Comparison of ENCODE assay signal across 8 cellular contexts in genomic region chr5:95620030-95620869, GRCh38. TPM values are rescaled to one million over a fixed set of nuclear protein-coding genes. Genes with fewer than 3 reads are reported as not detected.
DNase-seq lines count a peak whose midpoint lies in the region; ATAC-seq, FAIRE-seq and TF ChIP-seq lines count a peak whose summit lies in the region.

TSS of gene GPR150 (plus strand) at chr5:95620087. CDS start at chr5:95620276, 189 bp downstream.

- 5% methylated on average over 75 of the region's 85 CpGs for WGBS in GM12878 (ENCODE audit: insufficient coverage, insufficient replicate concordance, low lambda C conversion rate, missing lambda C conversion rate)

- H3K9ac ChIP-seq in DND-41 (ENCODE audit: low read depth, low read length) = peak within 1 kb of the TSS; percentile 69
- H3K9ac ChIP-seq in GM12878 (ENCODE audit: control insufficient read depth, insufficient read depth, low read length) = peak within 1 kb of the TSS; percentile 65

- H3K36me3 ChIP-seq in DND-41 (ENCODE audit: insufficient read depth, low read length) (no peaks in the 10 kb centered on the region), GM12878 (ENCODE audit: control insufficient read depth in 2 of 2, insufficient read depth in 2 of 2, low read length in 1 of 2) (no peaks in the 10 kb centered on the region)

- POLR2A ChIA-PET in GM12878 (lab: Charles Lee) = interaction anchor here (0.6 to 1.0 kb wide), 4 partner anchors 26 to 1078 kb away, joined by 4 to 6 read pairs (median 5); partner anchors contain the start of gene RFESD

- peak; percentile 16 for TF ChIP-seq CTCF in DND-41 (IDR thresholded peaks at IDR 0.05; ENCODE audit: borderline replicate concordance, extremely low read depth, low read length, poor library complexity, severe bottlenecking)
- TF ChIP-seq CTCF in GM20000 (IDR thresholded peaks at IDR 0.05; ENCODE audit: extremely low read depth, missing control alignments) = no peak
- 0 out of 6 replicates have a peak, but pooled peaks of 2 of the 3 experiments have one; percentile 7 to 14 for TF ChIP-seq CTCF in GM12878 (IDR thresholded peaks at IDR 0.05 in 2 of 3, conservative IDR thresholded peaks at IDR 0.05 in 1 of 3; ENCODE audit: control insufficient read depth in 2 of 3, extremely low read depth in 1 of 3, insufficient read depth in 1 of 3, low read depth in 3 of 3, low read length in 3 of 3)

- no peaks in the 10 kb centered on the region for H3K27me3 ChIP-seq in DND-41 (ENCODE audit: insufficient read depth, low read length, poor library complexity)
- peaks cover 0 to 2% of the 10 kb centered on the region in 2 experiments; a peak in 1 of 4 replicates for H3K27me3 ChIP-seq in GM12878 (replicated peaks in 1 of 2; ENCODE audit: control insufficient read depth in 2 of 2, insufficient read depth in 2 of 2, low read length in 1 of 2)

- peaks cover 32% of the 10 kb centered on the region for H3K4me1 Mint-ChIP-seq in T-helper 2 cell treated with Interferon-gamma antibody and Interleukin-4, amounts not matched to agents 5 μg/mL and 100 μg/mL, for 36 hours (ENCODE audit: low read depth)

- H3K27me3 Mint-ChIP-seq in T-helper 2 cell treated with Interferon-gamma antibody and Interleukin-4, amounts not matched to agents 5 μg/mL and 100 μg/mL, for 36 hours (ENCODE audit: low read depth) = peaks cover 18% of the 10 kb centered on the region

- H3K27ac ChIP-seq in DND-41 (ENCODE audit: low read length) (peak within 1 kb of the TSS; percentile 68), GM12878 (ENCODE audit: control insufficient read depth, insufficient read depth) (peak within 1 kb of the TSS; percentile 21; the same call in 1 of the 2 replicates)

- H4K20me1 ChIP-seq in DND-41 (ENCODE audit: insufficient read depth, low read length) (no peaks in the 10 kb centered on the region), GM12878 (ENCODE audit: control insufficient read depth, insufficient read depth) (no peaks in the 10 kb centered on the region)

- no peak for FAIRE-seq in GM12878 (lab: Jason Lieb, UNC)

- peak; percentile 74; the same call in 1 of the 2 replicates for TF ChIP-seq POLR2A in GM12878 (IDR thresholded peaks at IDR 0.05; ENCODE audit: low read depth, low read length)

- DNase-seq in DND-41 = peak; percentile 67
- DNase-seq in GM20000 (ENCODE audit: low spot score) = peak; percentile 84
- DNase-seq in HUDEP-2 (lab: John Stamatoyannopoulos, UW; ENCODE audit: unreplicated experiment in 76 of 76) = peak in 65 of 76 experiments; percentile 9 to 73 (median 50)
- peak; percentile 68 for DNase-seq in T-helper 2 cell treated with Interferon-gamma antibody and Interleukin-4, amounts not matched to agents 5 μg/mL and 100 μg/mL, for 36 hours (ENCODE audit: low spot score)
- DNase-seq in GM12878 (ENCODE audit: low read depth, low spot score) = no peak
- DNase-seq in islet precursor cell = peak; percentile 74
- DNase-seq in stimulated activated CD4-positive, alpha-beta T cell treated with anti-CD3 and anti-CD28 coated beads, Interleukin-1b, Interleukin-23, amount 100 ng/mL, for 24 hours (ENCODE audit: low read depth in 4 of 4, low spot score in 1 of 4) = peak in 3 of 4 experiments; percentile 21 to 50 (median 37)
- no peak for DNase-seq in NCI-H226

- intact Hi-C loops in GM12878 (cut with micrococcal nuclease; ENCODE audit: unreplicated experiment) = no loop called here

- peak within 1 kb of the TSS; percentile 77 for H3K27ac Mint-ChIP-seq in T-helper 2 cell treated with Interferon-gamma antibody and Interleukin-4, amounts not matched to agents 5 μg/mL and 100 μg/mL, for 36 hours

- peak within 1 kb of the TSS; percentile 12 to 57; a peak in 3 of 4 replicates for H3K4me3 ChIP-seq in DND-41 (ENCODE audit: low read depth in 1 of 2, low read length in 2 of 2)
- peak within 1 kb of the TSS; percentile 79 for H3K4me3 ChIP-seq in GM12878

- CTCF ChIA-PET in GM12878 (lab: Yijun Ruan, JAX) = no interaction called here

- H2AFZ ChIP-seq in DND-41 (ENCODE audit: low read depth, low read length) (peak within 1 kb of the TSS; percentile 79), GM12878 (ENCODE audit: control insufficient read depth, low read depth, low read length) (peak within 1 kb of the TSS; percentile 89)

- TSS peak; percentile 32 for BruUV-seq in GM12878 (replicated peaks; lab: Mats Ljungman, UMichigan)

- H3K36me3 Mint-ChIP-seq in T-helper 2 cell treated with Interferon-gamma antibody and Interleukin-4, amounts not matched to agents 5 μg/mL and 100 μg/mL, for 36 hours (ENCODE audit: low read depth) = peaks cover 4% of the 10 kb centered on the region

- TF ChIP-seq EP300 in GM12878 (IDR thresholded peaks at IDR 0.05; ENCODE audit: borderline replicate concordance in 1 of 2, control insufficient read depth in 1 of 2, low read depth in 2 of 2, low read length in 2 of 2) = no peak

- H3K4me3 Mint-ChIP-seq in T-helper 2 cell treated with Interferon-gamma antibody and Interleukin-4, amounts not matched to agents 5 μg/mL and 100 μg/mL, for 36 hours = peak within 1 kb of the TSS; percentile 89

- H3K79me2 ChIP-seq in DND-41 (ENCODE audit: insufficient read depth, low read length) (no peaks in the 10 kb centered on the region), GM12878 (ENCODE audit: control insufficient read depth, insufficient read depth, low read length) (peaks cover 3% of the 10 kb centered on the region; the same call in 1 of the 2 replicates)

- in situ Hi-C loops in GM12878 (cut with MboI) = no loop called here

- ATAC-seq in DND-41 (ENCODE audit: insufficient read depth, low read depth) = peak; percentile 59
- ATAC-seq in GM12878 = peak; percentile 79

- H3K4me2 ChIP-seq in DND-41 (ENCODE audit: insufficient read depth, low read length) = peak within 1 kb of the TSS; percentile 77
- H3K4me2 ChIP-seq in GM12878 (ENCODE audit: control insufficient read depth, insufficient read depth) = peak within 1 kb of the TSS; percentile 95

- H3K9me3 Mint-ChIP-seq in T-helper 2 cell treated with Interferon-gamma antibody and Interleukin-4, amounts not matched to agents 5 μg/mL and 100 μg/mL, for 36 hours = no peaks in the 10 kb centered on the region

- RAD21 ChIA-PET in GM12878 (lab: Charles Lee; ENCODE audit: unreplicated experiment) = no interaction called here

- SMC1A ChIA-PET in GM12878 (lab: Charles Lee; ENCODE audit: uncharacterized antibody, unreplicated experiment) = interaction anchor here (0.9 kb wide), 1 partner anchor 22 kb away, joined by 3 read pairs; no protein-coding TSS in a partner anchor

- H3K9me3 ChIP-seq in DND-41 (ENCODE audit: insufficient read depth, low read length, severe bottlenecking) (no peaks in the 10 kb centered on the region), GM12878 (replicated peaks; ENCODE audit: control insufficient read depth, insufficient read depth, low read length) (no peaks in the 10 kb centered on the region)

- H3K4me1 ChIP-seq in DND-41 (ENCODE audit: insufficient read depth, low read length) (peaks cover 32% of the 10 kb centered on the region), GM12878 (ENCODE audit: control insufficient read depth, insufficient read depth, low read length) (peaks cover 19% of the 10 kb centered on the region)

- no peak for TF ChIP-seq RAD21 in GM12878 (IDR thresholded peaks at IDR 0.05; ENCODE audit: insufficient read depth, low read depth, low read length)

TF ChIP-seq in GM12878, 131 proteins besides CTCF, POLR2A, EP300 and RAD21 (continues in another document):
- TF ChIP-seq FOXM1 (IDR thresholded peaks at IDR 0.05; ENCODE audit: low read depth, low read length) (no peak), BCL3 (IDR thresholded peaks at IDR 0.05; ENCODE audit: borderline replicate concordance, insufficient read depth, low read depth, low read length, poor library complexity, severe bottlenecking) (peak; percentile 34), RCOR1 (conservative IDR thresholded peaks at IDR 0.05; ENCODE audit: low read depth, low read length) (no peak)

RNA-seq across cellular contexts. Expression of gene GPR150, which starts in this region (rescaled TPM):
- 1.4 TPM in 2 replicates for total RNA-seq in GM12878 (2013; cell fraction: nucleolus; rRNA removed)
- total RNA-seq in GM12878 (2014; rRNA removed) (0.82 and 1.1 TPM in 2 replicates), GM12878 (2014; rRNA removed; fragmentation: Illumina TruSeq; extraction: Trizol) (0.13 and 0.18 TPM in 2 replicates), GM12878 (2021) (0.92 and 1.3 TPM in 2 replicates)
- polyA plus RNA-seq in GM12878 (2011; ENCODE audit: low read depth) = 0.12 TPM
- polyA plus RNA-seq in GM12878 (2011; rRNA removed) (0.08 and 0.16 TPM in 2 replicates), GM12878 (2014; fragmentation: Illumina TruSeq; extraction: Trizol) (0.37 and 0.43 TPM in 2 replicates), GM12878 (2014; fragmentation: Nextera tagmentation; extraction: Ambion mirVana) (under 1 TPM in 1 of 2 experiments, not detected in 1; 0.13 TPM), GM12878 (2014; rRNA removed) (0.77 and 1.1 TPM in 2 replicates), GM12878 (2016; fragmentation: Nextera tagmentation; extraction: Ambion mirVana) (under 1 TPM; 0.16 to 0.76 TPM)
- 0.12 TPM in 2 replicates for polyA plus RNA-seq in GM12878 (2011; cell fraction: cytosol; rRNA removed)
- polyA plus RNA-seq in GM12878 (2011; cell fraction: nucleus; rRNA removed) = 0.67 TPM in 2 replicates
- 0.46 and 0.49 TPM in 2 replicates for polyA plus RNA-seq in GM12878 (2012)
- 0.15 TPM in 1 of 2 replicates, not detected in the other for polyA minus RNA-seq in GM12878 (2011; rRNA and poly(A)+ RNA removed)
- not detected in 2 replicates for polyA minus RNA-seq in GM12878 (2011; cell fraction: cytosol; rRNA and poly(A)+ RNA removed)
- 0.97 and 1.4 TPM in 2 replicates for polyA minus RNA-seq in GM12878 (2011; cell fraction: nucleus; rRNA and poly(A)+ RNA removed)

Comparison
In these comparisons a context has a peak if more than half of its experiments do, and no peak if none do; other contexts are left out.
1. DNase-seq: peak in DND-41 (single experiment), GM20000 (single experiment), HUDEP-2 (65 of 76), T-helper 2 cell treated with Interferon-gamma antibody and Interleukin-4, amounts not matched to agents 5 μg/mL and 100 μg/mL, for 36 hours (single experiment), islet precursor cell (single experiment) and stimulated activated CD4-positive, alpha-beta T cell treated with anti-CD3 and anti-CD28 coated beads, Interleukin-1b, Interleukin-23, amount 100 ng/mL, for 24 hours (3 of 4); none in GM12878 (single experiment) and NCI-H226 (single experiment).